Comparison of ENCODE assay signal across 11 cellular contexts in the genomic region with DNA sequence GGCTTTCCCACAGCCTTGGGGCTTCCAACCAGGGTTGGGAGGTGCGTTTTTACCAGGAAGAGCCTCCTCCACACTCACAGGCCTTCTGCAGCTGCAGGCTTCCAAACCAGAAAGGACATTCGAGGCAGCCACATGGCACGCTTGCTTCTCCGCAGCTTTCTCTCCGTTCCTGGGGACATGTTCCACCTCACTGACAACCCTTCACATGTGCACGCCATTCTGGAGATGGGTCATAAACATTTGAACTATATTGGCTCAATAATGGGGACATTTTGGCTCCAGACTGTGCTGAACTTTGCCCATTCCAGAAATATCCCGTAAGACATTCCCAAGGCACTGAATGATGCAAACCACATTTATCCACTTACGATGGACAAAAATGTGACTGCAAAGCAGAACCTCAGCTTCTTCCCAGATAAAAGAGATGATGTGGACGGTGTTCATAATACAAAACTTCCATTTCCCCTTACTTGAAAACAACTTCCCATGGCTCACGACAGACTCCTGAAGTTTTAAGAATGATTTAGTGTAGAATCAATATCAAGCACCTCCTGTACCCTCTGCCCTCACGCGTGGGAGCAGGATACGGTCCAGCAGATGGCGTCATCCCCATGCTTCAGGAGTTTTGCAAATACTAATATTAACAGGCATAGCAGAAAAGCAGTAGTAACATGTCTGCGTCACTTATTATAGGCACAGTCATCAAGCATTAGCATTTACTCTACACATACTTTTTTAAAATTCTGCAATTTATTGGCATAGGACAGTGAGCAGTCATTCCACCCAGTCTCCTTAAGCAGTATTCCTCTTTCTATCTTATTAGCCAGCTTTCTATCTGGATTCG. TPM values are rescaled to one million over a fixed set of nuclear protein-coding genes. Genes with fewer than 3 reads are reported as not detected.
DNase-seq lines count a peak whose midpoint lies in the region; TF ChIP-seq lines count a peak whose summit lies in the region.
"Had no signal": no experiment of that assay in that cellular context is flagged by ENCODE, and none has a peak within 500 bp of the region (broad histone marks: within the 10 kb centered on the region; RNA-seq: fewer than 3 reads in every experiment).

No MANE protein-coding gene starts in this region.

- H3K4me3 Mint-ChIP-seq in activated T-cell treated with anti-CD3 and anti-CD28 coated beads, Interleukin-2, amount 50 U/mL, for 24 hours, result no peak overlapping the region
- H3K4me3 Mint-ChIP-seq: CD4-positive, CD25-positive, alpha-beta regulatory T cell had no signal

- H3K4me3 ChIP-seq in left ventricle myocardium inferior (no peak overlapping the region), transverse colon (no peak overlapping the region), ascending aorta (no peak overlapping the region)

- H3K36me3 ChIP-seq in left ventricle myocardium inferior, result no peaks in the 10 kb centered on the region
- no peaks in the 10 kb centered on the region for H3K36me3 ChIP-seq in transverse colon
- no peaks in the 10 kb centered on the region for H3K36me3 ChIP-seq in ascending aorta

- H3K4me1 ChIP-seq in left ventricle myocardium inferior, result peaks cover 2% of the 10 kb centered on the region
- peaks cover 0 to 8% (median 2%) of the 10 kb centered on the region in 4 donors for H3K4me1 ChIP-seq in transverse colon
- H3K4me1 ChIP-seq in ascending aorta, result no peaks in the 10 kb centered on the region

- peaks cover 72% of the 10 kb centered on the region for H3K27me3 Mint-ChIP-seq in activated T-cell treated with anti-CD3 and anti-CD28 coated beads, Interleukin-2, amount 50 U/mL, for 24 hours

- peak; percentile 15 for DNase-seq in NOMO-1 treated with DMSO at 0.1 percent for 48 hours (lab: John Stamatoyannopoulos, UW; ENCODE audit: unreplicated experiment)
- no peak for DNase-seq in NOMO-1 (lab: John Stamatoyannopoulos, UW; ENCODE audit: unreplicated experiment in 2 of 2)
- peak; percentile 24 for DNase-seq in SW480 (ENCODE audit: low spot score)
- DNase-seq in left ventricle myocardium inferior, result peak; percentile 41
- DNase-seq in transverse colon, result no peak
- DNase-seq in activated CD4-positive, alpha-beta T cell treated with anti-CD3 and anti-CD28 coated beads, Interleukin-2, amount 50 U/mL, for 4 hours, result no peak
- DNase-seq in activated T-cell treated with anti-CD3 and anti-CD28 coated beads, Interleukin-2, amount 50 U/mL, for 24 hours, result no peak
- DNase-seq in ascending aorta (ENCODE audit: low spot score in 2 of 2), result no peak
- DNase-seq: activated T-cell treated with anti-CD3 and anti-CD28 coated beads, Interleukin-2, amount 50 U/mL, for 48 hours; CD4-positive, CD25-positive, alpha-beta regulatory T cell had no signal

- no peak for TF ChIP-seq POLR2A in transverse colon (IDR thresholded peaks at IDR 0.05)

- no peaks in the 10 kb centered on the region for H3K9me3 ChIP-seq in left ventricle myocardium inferior (replicated peaks)
- H3K9me3 ChIP-seq in transverse colon, result no peaks in the 10 kb centered on the region
- no peaks in the 10 kb centered on the region for H3K9me3 ChIP-seq in ascending aorta

- WGBS in transverse colon (ENCODE audit: low coverage in 1 of 2), 2 donors, result 40 to 47% methylated on average over 11 to 16 of the region's 16 CpGs

- TF ChIP-seq CTCF in left ventricle myocardium inferior (IDR thresholded peaks at IDR 0.05; ENCODE audit: borderline replicate concordance), result peak; percentile 32
- TF ChIP-seq CTCF in transverse colon (IDR thresholded peaks at IDR 0.05), result peak in 1 of 5 experiments; percentile 14
- no peak for TF ChIP-seq CTCF in ascending aorta (IDR thresholded peaks at IDR 0.05)

- in situ Hi-C loops in transverse colon (cut with MboI; ENCODE audit: low pct_ligation_motif_present in 1 of 4, low pct_unique_long_range_greater_than_20kb in 1 of 4, low sequenced_read_pairs in 3 of 4), result no loop called here

- no peaks in the 10 kb centered on the region for H3K9me3 Mint-ChIP-seq in activated T-cell treated with anti-CD3 and anti-CD28 coated beads, Interleukin-2, amount 50 U/mL, for 24 hours

- no peaks in the 10 kb centered on the region for H3K36me3 Mint-ChIP-seq in activated T-cell treated with anti-CD3 and anti-CD28 coated beads, Interleukin-2, amount 50 U/mL, for 24 hours (ENCODE audit: low read depth)
- H3K36me3 Mint-ChIP-seq: CD4-positive, CD25-positive, alpha-beta regulatory T cell had no signal

- no peaks in the 10 kb centered on the region for H3K4me1 Mint-ChIP-seq in activated T-cell treated with anti-CD3 and anti-CD28 coated beads, Interleukin-2, amount 50 U/mL, for 24 hours (ENCODE audit: low read depth)
- H3K4me1 Mint-ChIP-seq: CD4-positive, CD25-positive, alpha-beta regulatory T cell had no signal

- H3K27ac ChIP-seq in left ventricle myocardium inferior (replicated peaks), result peak overlapping the region; percentile 40
- H3K27ac ChIP-seq in transverse colon, result peak overlapping the region; percentile 35 to 67 (median 52)
- no peak overlapping the region for H3K27ac ChIP-seq in ascending aorta

- TF ChIP-seq EP300 in transverse colon (IDR thresholded peaks at IDR 0.05; ENCODE audit: low read depth), result peak; percentile 12

- no peak overlapping the region for H3K27ac Mint-ChIP-seq in activated T-cell treated with anti-CD3 and anti-CD28 coated beads, Interleukin-2, amount 50 U/mL, for 24 hours
- H3K27ac Mint-ChIP-seq: CD4-positive, CD25-positive, alpha-beta regulatory T cell had no signal

- intact Hi-C loops in left ventricle myocardium inferior (cut with micrococcal nuclease) (no loop called here), transverse colon (cut with DNase I; ENCODE audit: low total_unique reads) (no loop called here), ascending aorta (cut with DNase I) (no loop called here)

- H3K27me3 ChIP-seq in left ventricle myocardium inferior (ENCODE audit: low read depth) (peaks cover 87% of the 10 kb centered on the region), transverse colon (peaks cover 15% of the 10 kb centered on the region), ascending aorta (no peaks in the 10 kb centered on the region)

RNA-seq across cellular contexts. Expression of a gene that starts 25.4 kb away (rescaled TPM):
- total RNA-seq in left ventricle myocardium inferior (0.30 TPM), transverse colon (10 to 100 TPM in 3 of 4 donors, 1 to 10 TPM in 1; 9.0 to 45.2 (median 13.5) TPM), ascending aorta (5.2 TPM)
- total RNA-seq: CD4-positive, CD25-positive, alpha-beta regulatory T cell; pulmonary artery endothelial cell had no signal

RNA-seq across cellular contexts. Expression of a gene that starts 52.1 kb away (rescaled TPM):
- total RNA-seq in left ventricle myocardium inferior (not detected), transverse colon (1 to 10 TPM in 1 of 4 donors, not detected in 3; 1.6 TPM), ascending aorta (0.21 TPM)
- total RNA-seq: CD4-positive, CD25-positive, alpha-beta regulatory T cell; pulmonary artery endothelial cell had no signal

Comparison
In these comparisons a context has a peak if more than half of its experiments do, and no peak if none do; other contexts are left out.
1. DNase-seq: peak in NOMO-1 treated with DMSO at 0.1 percent for 48 hours (single experiment), SW480 (single experiment) and left ventricle myocardium inferior (single experiment); none in NOMO-1 (0 of 2), transverse colon (single experiment), activated CD4-positive, alpha-beta T cell treated with anti-CD3 and anti-CD28 coated beads, Interleukin-2, amount 50 U/mL, for 4 hours (0 of 2), activated T-cell treated with anti-CD3 and anti-CD28 coated beads, Interleukin-2, amount 50 U/mL, for 24 hours (single experiment) and ascending aorta (0 of 2).
2. H3K27ac ChIP-seq: peak in left ventricle myocardium inferior (single experiment) and transverse colon (4 of 4); none in ascending aorta (0 of 2).